Comparison of ENCODE assay signal across 8 cellular contexts in genomic region chr9:75087824-75088645, GRCh38. TPM values are rescaled to one million over a fixed set of nuclear protein-coding genes. Genes with fewer than 3 reads are reported as not detected.
DNase-seq lines count a peak whose midpoint lies in the region; ATAC-seq, FAIRE-seq and TF ChIP-seq lines count a peak whose summit lies in the region.

Gene NMRK1 (minus strand): TSS chr9:75088155. CDS start chr9:75083115, 5,040 bp downstream.
Gene OSTF1 (plus strand): TSS chr9:75088514. CDS start chr9:75088693, 179 bp downstream.

- TF ChIP-seq CTCF in right atrium auricular region (IDR thresholded peaks at IDR 0.05): no peak

- no peaks in the 10 kb centered on the region for H3K36me3 ChIP-seq in right atrium auricular region

- peak within 1 kb of the TSS; percentile 77 to 97 for H3K4me3 ChIP-seq in right atrium auricular region

- FAIRE-seq in GM18507 (lab: Jason Lieb, UNC) (peak; percentile 87), urothelium cell line (lab: Jason Lieb, UNC) (no peak)

- peaks cover 0 to 50% of the 10 kb centered on the region in 2 donors for H3K4me1 ChIP-seq in right atrium auricular region

- H3K27ac ChIP-seq in right atrium auricular region: peak within 1 kb of the TSS; percentile 96 to 98

- H3K27me3 ChIP-seq in right atrium auricular region: no peaks in the 10 kb centered on the region

- peak; percentile 86 for ATAC-seq in HG02973 (IDR thresholded peaks at IDR 0.05; ENCODE audit: unreplicated experiment)

- no peaks in the 10 kb centered on the region for H3K9me3 ChIP-seq in right atrium auricular region

- DNase-seq in GM18507 (ENCODE audit: extremely low spot score, insufficient read length, low read depth) (peak; percentile 85), NCI-H1930 (lab: John Stamatoyannopoulos, UW) (peak; percentile 86 to 94), anterior cingulate cortex (lab: John Stamatoyannopoulos, UW) (peak; percentile 49 to 96 (median 90)), right atrium auricular region (ENCODE audit: low spot score) (peak; percentile 91), pulmonary artery endothelial cell (ENCODE audit: low read depth, low spot score) (peak; percentile 90), urothelium cell line (ENCODE audit: low spot score) (peak; percentile 95)

- intact Hi-C loops in T-helper 2 cell treated with Interferon-gamma antibody and Interleukin-4, amounts not matched to agents 100 ng/mL and 5 ng/mL, for 36 hours (cut with micrococcal nuclease): loop anchor here (1.0 to 10.0 kb wide), 13 partner anchors 11 to 1937 kb away; partner anchors contain the start of genes ANXA1, C9orf40, CARNMT1 and GCNT1

RNA-seq across cellular contexts. Expression of gene NMRK1, which starts in this region (rescaled TPM):
- total RNA-seq in T-helper 2 cell treated with Interferon-gamma antibody and Interleukin-4, amounts not matched to agents 100 ng/mL and 5 ng/mL, for 36 hours: 15.7 and 16.3 TPM in 2 replicates
- 1 to 10 TPM; 5.5 to 9.6 TPM for total RNA-seq in right atrium auricular region
- total RNA-seq in pulmonary artery endothelial cell: 21.8 and 32.9 TPM in 2 replicates

RNA-seq across cellular contexts. Expression of gene OSTF1, which starts in this region (rescaled TPM):
- total RNA-seq in T-helper 2 cell treated with Interferon-gamma antibody and Interleukin-4, amounts not matched to agents 100 ng/mL and 5 ng/mL, for 36 hours: 116 and 120 TPM in 2 replicates
- total RNA-seq in right atrium auricular region: 10 to 100 TPM; 14.5 to 17.7 TPM
- 105 and 122 TPM in 2 replicates for total RNA-seq in pulmonary artery endothelial cell

Comparison
In these comparisons a context has a peak if more than half of its experiments do, and no peak if none do; other contexts are left out.
1. Peak in every context shown above with its lines: DNase-seq, ATAC-seq, H3K4me3 ChIP-seq and H3K27ac ChIP-seq.